In genomic region chr17:64965826-64966283, GRCh38 we compare ENCODE assay signal across 8 cellular contexts. TPM values are rescaled to one million over a fixed set of nuclear protein-coding genes. Genes with fewer than 3 reads are reported as not detected.
A peak's percentile ranks its signal among the peaks of the same experiment; 100 is the strongest.
DNase-seq lines count a peak whose midpoint lies in the region; ATAC-seq and TF ChIP-seq lines count a peak whose summit lies in the region.
"Not testable (repeated sequence)": the region's sequence is repeated elsewhere in the genome, so short reads cannot be mapped to it uniquely, and the experiment has no call there.

No MANE protein-coding gene starts in this region.

- H3K4me3 ChIP-seq in BLaER1 = peak overlapping the region; percentile 49
- peak overlapping the region; percentile 54 for H3K4me3 ChIP-seq in choroid plexus epithelial cell (ENCODE audit: low read depth, low read length)
- peak overlapping the region; percentile 22 to 34 for H3K4me3 ChIP-seq in left lung

- ATAC-seq in GM19043 (IDR thresholded peaks at IDR 0.05; ENCODE audit: low read depth, unreplicated experiment) = peak; percentile 93
- peak; percentile 83 for ATAC-seq in HG03135 (IDR thresholded peaks at IDR 0.05; ENCODE audit: unreplicated experiment)
- peak; percentile 97 for ATAC-seq in left lung

- DNase-seq in NCI-H460 (ENCODE audit: extremely low read depth, low read depth) = peak; percentile 35
- peak; percentile 82 for DNase-seq in activated CD4-positive, alpha-beta T cell treated with anti-CD3 and anti-CD28 coated beads for 48 hours
- peak; percentile 62 for DNase-seq in choroid plexus epithelial cell (ENCODE audit: low read depth)
- DNase-seq in left lung = peak; percentile 81 to 91
- DNase-seq in stimulated activated CD4-positive, alpha-beta T cell treated with anti-CD3 and anti-CD28 coated beads, Interleukin-2, amount 100 ng/mL, for 24 hours = peak; percentile 78 to 81

- peak; percentile 42 for TF ChIP-seq CTCF in choroid plexus epithelial cell (conservative IDR thresholded peaks at IDR 0.05; ENCODE audit: low read depth, low read length)
- TF ChIP-seq CTCF in left lung (IDR thresholded peaks at IDR 0.05) = peak in 1 of 2 donors; percentile 19

- not testable (repeated sequence) for H3K36me3 ChIP-seq in BLaER1, left lung

- H3K9me3 ChIP-seq in BLaER1, left lung: not testable (repeated sequence)

- H3K27me3 ChIP-seq in BLaER1, left lung: not testable (repeated sequence)

- peaks cover 93% of the 10 kb centered on the region for H3K4me1 ChIP-seq in BLaER1
- peaks cover 4 to 23% of the 10 kb centered on the region in 2 donors for H3K4me1 ChIP-seq in left lung

- intact Hi-C loops in left lung (cut with DNase I) = loop anchor here in 1 of 2 donors (10.0 kb wide), 1 partner anchor 139 kb away; no protein-coding TSS in a partner anchor

- peak overlapping the region; percentile 89 for H3K4me2 ChIP-seq in BLaER1

- peak overlapping the region; percentile 75 for H3K9ac ChIP-seq in BLaER1

- H3K27ac ChIP-seq in BLaER1 = peak overlapping the region; percentile 91
- peak overlapping the region; percentile 54 to 70 for H3K27ac ChIP-seq in left lung

- not testable (repeated sequence) for H4K20me1 ChIP-seq in BLaER1

RNA-seq across cellular contexts. Expression of gene LRRC37A3, which starts 46.6 kb away (rescaled TPM):
- total RNA-seq in NCI-H460 (2014; rRNA removed; shearing (Covaris generic)) = 4.1 and 5.3 TPM in 2 replicates
- polyA plus RNA-seq in NCI-H460 (2014; cell fraction: nucleus; rRNA removed) = 0.31 and 2.0 TPM in 2 replicates
- 10 to 100 TPM in 1 of 2 donors, 1 to 10 TPM in 1; 9.8 to 14.1 TPM for total RNA-seq in left lung

Comparison
In these comparisons a context has a peak if more than half of its experiments do, and no peak if none do; other contexts are left out.
1. Peak in every context shown above with its lines: DNase-seq, ATAC-seq, H3K4me3 ChIP-seq and H3K27ac ChIP-seq.
2. DNase-seq: peak in every context shown above with its lines; median percentile 86 in left lung; 82 in activated CD4-positive, alpha-beta T cell treated with anti-CD3 and anti-CD28 coated beads for 48 hours; 80 in stimulated activated CD4-positive, alpha-beta T cell treated with anti-CD3 and anti-CD28 coated beads, Interleukin-2, amount 100 ng/mL, for 24 hours; 62 in choroid plexus epithelial cell; 35 in NCI-H460.